In the genomic region with DNA sequence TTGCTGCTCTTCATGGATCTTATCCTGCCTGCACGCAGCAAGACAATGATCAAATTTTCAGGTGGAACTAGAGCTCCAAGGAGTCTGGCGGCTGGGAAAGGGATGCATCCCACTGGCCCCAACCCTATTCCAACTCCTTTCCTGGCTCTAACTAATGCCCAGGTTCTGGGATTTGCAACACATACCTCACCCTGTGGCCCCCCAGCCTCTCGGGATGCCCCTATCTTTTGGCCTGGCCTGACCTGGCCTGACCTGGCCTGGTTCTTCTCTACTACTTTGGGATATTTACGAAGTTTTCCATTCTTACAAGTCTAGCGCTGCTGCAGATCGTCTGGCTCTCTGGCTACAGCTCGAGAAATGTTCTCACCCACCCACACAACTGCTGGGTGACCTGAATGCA, we compare ENCODE assay signal across 15 cellular contexts. TPM values are rescaled to one million over a fixed set of nuclear protein-coding genes. Genes with fewer than 3 reads are reported as not detected.
DNase-seq lines count a peak whose midpoint lies in the region; ATAC-seq and TF ChIP-seq lines count a peak whose summit lies in the region.
"Had no signal": no experiment of that assay in that cellular context is flagged by ENCODE, and none has a peak within 500 bp of the region (broad histone marks: within the 10 kb centered on the region; RNA-seq: fewer than 3 reads in every experiment).

No MANE protein-coding gene starts in this region.

- no peaks in the 10 kb centered on the region for H3K27me3 Mint-ChIP-seq in activated naive CD4-positive, alpha-beta T cell treated with anti-CD3 and anti-CD28 coated beads, Interleukin-2, amount 50 U/mL, for 24 hours
- peaks cover 34% of the 10 kb centered on the region for H3K27me3 Mint-ChIP-seq in activated naive CD4-positive, alpha-beta T cell treated with anti-CD3 and anti-CD28 coated beads, Interleukin-2, amount 10 ng/mL, durations not matched to agents 7 days and 5 days
- peaks cover 6 to 22% of the 10 kb centered on the region in 2 donors for H3K27me3 Mint-ChIP-seq in natural killer cell treated with Interleukin-12 subunit alpha and Interleukin-12 subunit beta and Interleukin-15 and Interleukin-18, amount 100 ng/mL, for 72 hours
- peaks cover 8 to 34% of the 10 kb centered on the region in 2 donors for H3K27me3 Mint-ChIP-seq in natural killer cell (ENCODE audit: low read depth in 2 of 2)
- peaks cover 3% of the 10 kb centered on the region for H3K27me3 Mint-ChIP-seq in progenitor cell of endocrine pancreas

- intact Hi-C loops in natural killer cell (cut with micrococcal nuclease): no loop called here

- no peaks in the 10 kb centered on the region for H3K36me3 Mint-ChIP-seq in activated naive CD4-positive, alpha-beta T cell treated with anti-CD3 and anti-CD28 coated beads, Interleukin-2, amount 50 U/mL, for 24 hours
- H3K36me3 Mint-ChIP-seq in activated naive CD4-positive, alpha-beta T cell treated with anti-CD3 and anti-CD28 coated beads, Interleukin-2, amount 10 ng/mL, durations not matched to agents 7 days and 5 days: no peaks in the 10 kb centered on the region
- no peaks in the 10 kb centered on the region for H3K36me3 Mint-ChIP-seq in natural killer cell treated with Interleukin-12 subunit alpha and Interleukin-12 subunit beta and Interleukin-15 and Interleukin-18, amount 100 ng/mL, for 72 hours
- H3K36me3 Mint-ChIP-seq in natural killer cell (no peaks in the 10 kb centered on the region), progenitor cell of endocrine pancreas (ENCODE audit: insufficient read depth) (peaks cover 2% of the 10 kb centered on the region)
- H3K36me3 Mint-ChIP-seq: CD8-positive, alpha-beta T cell had no signal

- no peak overlapping the region for H3K4me3 Mint-ChIP-seq in activated naive CD4-positive, alpha-beta T cell treated with anti-CD3 and anti-CD28 coated beads, Interleukin-2, amount 50 U/mL, for 24 hours
- H3K4me3 Mint-ChIP-seq in activated naive CD4-positive, alpha-beta T cell treated with anti-CD3 and anti-CD28 coated beads, Interleukin-2, amount 10 ng/mL, durations not matched to agents 7 days and 5 days: no peak overlapping the region
- H3K4me3 Mint-ChIP-seq in natural killer cell treated with Interleukin-12 subunit alpha and Interleukin-12 subunit beta and Interleukin-15 and Interleukin-18, amount 100 ng/mL, for 72 hours: no peak overlapping the region
- H3K4me3 Mint-ChIP-seq in natural killer cell (no peak overlapping the region), progenitor cell of endocrine pancreas (ENCODE audit: low read depth) (peak overlapping the region; percentile 34)
- H3K4me3 Mint-ChIP-seq: B cell; CD4-positive, alpha-beta T cell; CD8-positive, alpha-beta T cell had no signal

- no peak for DNase-seq in activated naive CD4-positive, alpha-beta T cell treated with anti-CD3 and anti-CD28 coated beads, Interleukin-2, amount 10 ng/mL, durations not matched to agents 7 days and 5 days
- DNase-seq in natural killer cell treated with Interleukin-12 subunit alpha and Interleukin-12 subunit beta and Interleukin-15 and Interleukin-18, amount 100 ng/mL, for 72 hours (ENCODE audit: low spot score): peak; percentile 13
- no peak for DNase-seq in natural killer cell
- DNase-seq in progenitor cell of endocrine pancreas (ENCODE audit: low spot score, unreplicated experiment): no peak
- no peak for DNase-seq in NCI-H510A (lab: John Stamatoyannopoulos, UW)
- DNase-seq: AML-193; Caco-2; Calu3; CD4-positive, alpha-beta T cell; CD8-positive, alpha-beta T cell; DMS79 treated with DMSO at 0.1 percent for 48 hours; GF-D8 had no signal

- no peaks in the 10 kb centered on the region for H3K4me1 Mint-ChIP-seq in activated naive CD4-positive, alpha-beta T cell treated with anti-CD3 and anti-CD28 coated beads, Interleukin-2, amount 50 U/mL, for 24 hours
- H3K4me1 Mint-ChIP-seq in activated naive CD4-positive, alpha-beta T cell treated with anti-CD3 and anti-CD28 coated beads, Interleukin-2, amount 10 ng/mL, durations not matched to agents 7 days and 5 days: peaks cover 7% of the 10 kb centered on the region
- no peaks in the 10 kb centered on the region for H3K4me1 Mint-ChIP-seq in natural killer cell treated with Interleukin-12 subunit alpha and Interleukin-12 subunit beta and Interleukin-15 and Interleukin-18, amount 100 ng/mL, for 72 hours (ENCODE audit: low read depth in 2 of 2)
- H3K4me1 Mint-ChIP-seq in natural killer cell: no peaks in the 10 kb centered on the region
- peaks cover 32% of the 10 kb centered on the region for H3K4me1 Mint-ChIP-seq in progenitor cell of endocrine pancreas (ENCODE audit: low read depth)
- H3K4me1 Mint-ChIP-seq: B cell had no signal

- peak overlapping the region; percentile 90 for H3K27ac Mint-ChIP-seq in activated naive CD4-positive, alpha-beta T cell treated with anti-CD3 and anti-CD28 coated beads, Interleukin-2, amount 50 U/mL, for 24 hours
- H3K27ac Mint-ChIP-seq in activated naive CD4-positive, alpha-beta T cell treated with anti-CD3 and anti-CD28 coated beads, Interleukin-2, amount 10 ng/mL, durations not matched to agents 7 days and 5 days: no peak overlapping the region
- H3K27ac Mint-ChIP-seq in natural killer cell treated with Interleukin-12 subunit alpha and Interleukin-12 subunit beta and Interleukin-15 and Interleukin-18, amount 100 ng/mL, for 72 hours: no peak overlapping the region
- H3K27ac Mint-ChIP-seq in natural killer cell: no peak overlapping the region
- no peak overlapping the region for H3K27ac Mint-ChIP-seq in progenitor cell of endocrine pancreas
- H3K27ac Mint-ChIP-seq: B cell; CD4-positive, alpha-beta T cell; CD8-positive, alpha-beta T cell had no signal

- ATAC-seq in natural killer cell treated with Interleukin-12 subunit alpha and Interleukin-12 subunit beta and Interleukin-15 and Interleukin-18, amount 100 ng/mL, for 72 hours: no peak
- ATAC-seq in natural killer cell: no peak
- ATAC-seq: A549; CD8-positive, alpha-beta T cell had no signal

- H3K9me3 Mint-ChIP-seq in activated naive CD4-positive, alpha-beta T cell treated with anti-CD3 and anti-CD28 coated beads, Interleukin-2, amount 50 U/mL, for 24 hours: no peaks in the 10 kb centered on the region
- peaks cover 4% of the 10 kb centered on the region for H3K9me3 Mint-ChIP-seq in activated naive CD4-positive, alpha-beta T cell treated with anti-CD3 and anti-CD28 coated beads, Interleukin-2, amount 10 ng/mL, durations not matched to agents 7 days and 5 days
- H3K9me3 Mint-ChIP-seq in natural killer cell treated with Interleukin-12 subunit alpha and Interleukin-12 subunit beta and Interleukin-15 and Interleukin-18, amount 100 ng/mL, for 72 hours: no peaks in the 10 kb centered on the region
- H3K9me3 Mint-ChIP-seq in natural killer cell: no peaks in the 10 kb centered on the region
- H3K9me3 Mint-ChIP-seq in progenitor cell of endocrine pancreas (ENCODE audit: low read depth): no peaks in the 10 kb centered on the region
- H3K9me3 Mint-ChIP-seq: CD4-positive, alpha-beta T cell; CD8-positive, alpha-beta T cell had no signal

- CTCF ChIA-PET in activated naive CD4-positive, alpha-beta T cell treated with anti-CD3 and anti-CD28 coated beads, Interleukin-2, amount 10 ng/mL, durations not matched to agents 7 days and 5 days (lab: Charles Lee): interaction anchor here (0.9 kb wide), 1 partner anchor 18 kb away, joined by 3 read pairs; no protein-coding TSS in a partner anchor

- no peak for TF ChIP-seq CTCF in natural killer cell (IDR thresholded peaks at IDR 0.05)
- no peak for TF ChIP-seq CTCF in progenitor cell of endocrine pancreas (IDR thresholded peaks at IDR 0.05; ENCODE audit: unreplicated experiment)

RNA-seq across cellular contexts. Expression of gene CDKN2AIP, which starts 56.4 kb away (rescaled TPM):
- total RNA-seq in natural killer cell treated with Interleukin-12 subunit alpha and Interleukin-12 subunit beta and Interleukin-15 and Interleukin-18, amount 100 ng/mL, for 72 hours: 10 to 100 TPM; 22.0 to 22.7 TPM
- total RNA-seq in natural killer cell (10 to 100 TPM; 24.2 to 27.3 (median 25.7) TPM), progenitor cell of endocrine pancreas (22.0 and 25.9 TPM in 2 replicates)
